Comparison of ENCODE assay signal across 30 cellular contexts in the genomic region with DNA sequence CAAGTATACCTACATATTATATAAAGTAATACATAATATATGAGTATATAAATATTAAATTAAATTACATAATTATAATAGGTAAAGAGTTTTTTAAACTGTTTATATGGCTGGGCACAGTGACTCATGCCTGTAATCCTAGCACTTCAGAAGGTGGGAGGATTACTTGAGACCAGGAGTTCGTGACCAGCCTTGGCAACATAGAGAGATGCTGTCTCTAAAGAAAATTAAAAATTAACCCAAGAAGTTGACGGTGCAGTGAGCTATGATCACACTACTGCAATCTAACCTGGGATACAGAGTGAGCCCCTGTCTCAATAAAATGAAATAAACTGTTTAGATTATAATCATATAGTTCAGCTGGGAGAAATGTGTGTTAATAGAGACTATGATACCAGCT.
DNase-seq lines count a peak whose midpoint lies in the region; ATAC-seq, FAIRE-seq and TF ChIP-seq lines count a peak whose summit lies in the region.
"Had no signal": no experiment of that assay in that cellular context is flagged by ENCODE, and none has a peak within 500 bp of the region (broad histone marks: within the 10 kb centered on the region; RNA-seq: fewer than 3 reads in every experiment).

No MANE protein-coding gene starts in this region.

- no peak overlapping the region for H2BK5ac ChIP-seq in IMR-90 (ENCODE audit: low read depth, low read length, poor library complexity, severe bottlenecking)

- H3K79me1 ChIP-seq in IMR-90 (ENCODE audit: low read depth in 1 of 2, low read length in 2 of 2): no peaks in the 10 kb centered on the region

- H4K91ac ChIP-seq in IMR-90 (ENCODE audit: insufficient read depth, low read depth, low read length): no peak overlapping the region

- TF ChIP-seq CTCF in A549 (IDR thresholded peaks at IDR 0.05) (no peak), IMR-90 (conservative IDR thresholded peaks at IDR 0.05; ENCODE audit: low read depth, low read length) (no peak)

- ATAC-seq in A549: no peak
- no peak for ATAC-seq in IMR-90 (ENCODE audit: low read depth)
- ATAC-seq in aorta (ENCODE audit: low FRiP score): no peak
- no peak for ATAC-seq in GM18511 (IDR thresholded peaks at IDR 0.05; ENCODE audit: unreplicated experiment)

- peak in 1 of 2 experiments; percentile 4 for DNase-seq in A549 (ENCODE audit: low read depth in 1 of 2, low spot score in 1 of 2)
- DNase-seq in IMR-90: no peak
- DNase-seq in kidney glomerular epithelial cell (lab: John Stamatoyannopoulos, UW): peak; percentile 73
- no peak for DNase-seq in aorta
- DNase-seq in GF-D8 (lab: John Stamatoyannopoulos, UW): no peak
- DNase-seq in central memory CD4-positive, alpha-beta T cell: no peak
- DNase-seq: CD4-positive, CD25-positive, alpha-beta regulatory T cell; DMS79; EL; GDM1; HCEC 1CT; NCI-H1092; NCI-H1436; NCI-H1930; NCI-H2107; NCI-H446 treated with DMSO at 0.1 percent for 48 hours; NCI-H526; NCI-H82; NK-92 treated with Interleukin-12 subunit alpha and Interleukin-12 subunit beta, amount 100 ng/mL, for 24 hours; PC-9; RPMI8226; SHP77 had no signal

- H3K18ac ChIP-seq in IMR-90 (ENCODE audit: low read depth, low read length): peak overlapping the region; percentile 27; the same call in 1 of the 2 replicates

- H4K5ac ChIP-seq in IMR-90 (ENCODE audit: low read depth, low read length): no peak overlapping the region

- no peak for TF ChIP-seq RAD21 in A549 (conservative IDR thresholded peaks at IDR 0.05 in 1 of 2, IDR thresholded peaks at IDR 0.05 in 1 of 2)
- no peak for TF ChIP-seq RAD21 in IMR-90 (IDR thresholded peaks at IDR 0.05; ENCODE audit: low read length)

- no peaks in the 10 kb centered on the region for H4K20me1 ChIP-seq in IMR-90 (ENCODE audit: insufficient read depth, low read length)
- H4K20me1 ChIP-seq: BLaER1 had no signal

- POLR2A ChIA-PET in A549 (lab: Yijun Ruan, JAX) (no interaction called here), IMR-90 (lab: Charles Lee; ENCODE audit: unreplicated experiment) (no interaction called here)

- WGBS in A549 (ENCODE audit: missing lambda C conversion rate): 7% methylated on average over 2 of the region's 2 CpGs
- whole genome bisulfite sequencing in IMR-90 (ENCODE audit: extremely low coverage in 2 of 2, insufficient read length in 1 of 2), 2 experiments: no CpG with 5 or more reads among the region's 2 CpGs
- 87 to 90% methylated on average over 2 of the region's 2 CpGs for WGBS in aorta, 2 donors

- no peaks in the 10 kb centered on the region for H3K36me3 ChIP-seq in IMR-90 (ENCODE audit: control insufficient read depth, insufficient read depth, low read length)
- H3K36me3 ChIP-seq in aorta (ENCODE audit: control insufficient read depth in 1 of 2, insufficient read depth in 2 of 2, low read length in 1 of 2): no peaks in the 10 kb centered on the region
- H3K36me3 ChIP-seq: BLaER1 had no signal

- H3K56ac ChIP-seq in IMR-90 (ENCODE audit: extremely low read depth, insufficient read depth, low read length): no peak overlapping the region

- H3K27ac ChIP-seq in A549: no peak overlapping the region
- H3K27ac ChIP-seq in IMR-90 (ENCODE audit: insufficient read depth, low read length): no peak overlapping the region
- no peak overlapping the region for H3K27ac ChIP-seq in aorta (ENCODE audit: low read depth in 1 of 2, low read length in 2 of 2)
- H3K27ac ChIP-seq: 22Rv1, BLaER1, KMS-11, PC-9 had no signal

- dilution Hi-C loops in IMR-90 (cut with HindIII; ENCODE audit: low sequenced_read_pairs, unreplicated experiment): no loop called here

- in situ Hi-C loops in IMR-90 (cut with MboI; ENCODE audit: low sequenced_read_pairs): no loop called here

- no peak overlapping the region for H2BK15ac ChIP-seq in IMR-90 (ENCODE audit: low read depth, low read length)

- H3K9ac ChIP-seq in IMR-90 (ENCODE audit: low read depth, low read length): no peak overlapping the region
- H3K9ac ChIP-seq: BLaER1, KMS-11 had no signal

- no peak for FAIRE-seq in A549 (lab: Jason Lieb, UNC)
- FAIRE-seq in TTC549 (lab: Jason Lieb, UNC): peak; percentile 38
- FAIRE-seq: D721Med, GM12891, H1 had no signal

- no peak overlapping the region for H3K4ac ChIP-seq in IMR-90 (ENCODE audit: low read depth, low read length)

- 0 out of 3 replicates have a peak, but pooled peaks cover 3% of the 10 kb centered on the region for H3K9me3 ChIP-seq in A549
- no peaks in the 10 kb centered on the region for H3K9me3 ChIP-seq in IMR-90 (ENCODE audit: control insufficient read depth, insufficient read depth, low read length)
- no peaks in the 10 kb centered on the region for H3K9me3 ChIP-seq in aorta (ENCODE audit: control insufficient read depth, low read length)

- CTCF ChIA-PET in A549 (lab: Yijun Ruan, JAX): interaction anchor here (0.7 kb wide), 1 partner anchor 9 kb away, joined by 3 read pairs; no protein-coding TSS in a partner anchor
- CTCF ChIA-PET in IMR-90 (lab: Yijun Ruan, JAX): interaction anchor here (1.3 kb wide), 1 partner anchor 25 kb away, joined by 3 read pairs; no protein-coding TSS in a partner anchor

- no peak overlapping the region for H3K4me3 ChIP-seq in A549
- H3K4me3 ChIP-seq in IMR-90 (ENCODE audit: insufficient read depth, low read depth, low read length): no peak overlapping the region
- no peak overlapping the region for H3K4me3 ChIP-seq in aorta (ENCODE audit: low read length in 2 of 2)
- H3K4me3 ChIP-seq: BLaER1, PC-9 had no signal

- no peak overlapping the region for H2AK5ac ChIP-seq in IMR-90 (ENCODE audit: low read depth, low read length)

- H3K9me1 ChIP-seq in IMR-90 (ENCODE audit: insufficient read depth, low read length): no peaks in the 10 kb centered on the region

- H3K14ac ChIP-seq in IMR-90 (replicated peaks; ENCODE audit: low read depth, low read length): no peak overlapping the region

- H2AFZ ChIP-seq in IMR-90 (replicated peaks; ENCODE audit: low read length, poor library complexity): no peak overlapping the region
- H2AFZ ChIP-seq: PC-9 had no signal

- H3K4me2 ChIP-seq in A549: peak overlapping the region; percentile 11; the same call in 1 of the 3 replicates
- no peak overlapping the region for H3K4me2 ChIP-seq in IMR-90 (ENCODE audit: low read depth, low read length)
- H3K4me2 ChIP-seq: BLaER1, KMS-11, PC-9 had no signal

- no TSS peak for BruUV-seq in IMR-90 (replicated peaks; lab: Mats Ljungman, UMichigan)

- TF ChIP-seq EP300 in A549 (IDR thresholded peaks at IDR 0.05): no peak

- H2BK20ac ChIP-seq in IMR-90 (ENCODE audit: low read depth, low read length): no peak overlapping the region

- H2BK120ac ChIP-seq in IMR-90 (ENCODE audit: low read depth, low read length): no peak overlapping the region

- H2AK9ac ChIP-seq in IMR-90 (replicated peaks; ENCODE audit: low read depth, low read length, poor library complexity): no peak overlapping the region

- no peaks in the 10 kb centered on the region; the same call in 2 of the 3 replicates for H3K4me1 ChIP-seq in A549
- peaks cover 6% of the 10 kb centered on the region for H3K4me1 ChIP-seq in IMR-90 (ENCODE audit: control insufficient read depth, insufficient read depth, low read length)
- H3K4me1 ChIP-seq in aorta (ENCODE audit: control insufficient read depth in 1 of 2, insufficient read depth in 2 of 2, low read length in 2 of 2): no peaks in the 10 kb centered on the region
- H3K4me1 ChIP-seq: BLaER1 had no signal

- H3K27me3 ChIP-seq in IMR-90 (ENCODE audit: control insufficient read depth, insufficient read depth, low read length) (no peaks in the 10 kb centered on the region), aorta (ENCODE audit: control insufficient read depth in 1 of 2, insufficient read depth in 2 of 2, low read length in 1 of 2) (peaks cover 0 to 1% of the 10 kb centered on the region in 2 donors)
- H3K27me3 ChIP-seq: BLaER1 had no signal

- TF ChIP-seq POLR2A in A549 (IDR thresholded peaks at IDR 0.05; ENCODE audit: low read length): no peak
- TF ChIP-seq POLR2A in IMR-90 (IDR thresholded peaks at IDR 0.05; ENCODE audit: low read depth, low read length): no peak

- H4K8ac ChIP-seq in IMR-90 (ENCODE audit: low read depth in 2 of 2, low read length in 2 of 2): no peak overlapping the region

- H3K23ac ChIP-seq in IMR-90 (ENCODE audit: low read depth, low read length): no peak overlapping the region

- intact Hi-C loops in IMR-90 (cut with micrococcal nuclease) (loop anchor here (5.0 kb wide), 1 partner anchor 101 kb away; no protein-coding TSS in a partner anchor), aorta (cut with DNase I) (no loop called here)

TF ChIP-seq in A549, 52 proteins besides CTCF, POLR2A, EP300 and RAD21:
- TF ChIP-seq ZSCAN20 (CRISPR knock-in tag; IDR thresholded peaks at IDR 0.05): no peak
- no peak for TF ChIP-seq JUN (IDR thresholded peaks at IDR 0.05)

TF ChIP-seq in IMR-90, 13 proteins besides CTCF, POLR2A, EP300 and RAD21:
- TF ChIP-seq MAZ (IDR thresholded peaks at IDR 0.05; ENCODE audit: borderline replicate concordance, low read depth, low read length): no peak
- no peak for TF ChIP-seq RFX5 (IDR thresholded peaks at IDR 0.05; ENCODE audit: low read depth, low read length)
TF ChIP-seq in IMR-90: peak in this region for 0.
